ENCODE assay signal across 8 cellular contexts in the genomic region with DNA sequence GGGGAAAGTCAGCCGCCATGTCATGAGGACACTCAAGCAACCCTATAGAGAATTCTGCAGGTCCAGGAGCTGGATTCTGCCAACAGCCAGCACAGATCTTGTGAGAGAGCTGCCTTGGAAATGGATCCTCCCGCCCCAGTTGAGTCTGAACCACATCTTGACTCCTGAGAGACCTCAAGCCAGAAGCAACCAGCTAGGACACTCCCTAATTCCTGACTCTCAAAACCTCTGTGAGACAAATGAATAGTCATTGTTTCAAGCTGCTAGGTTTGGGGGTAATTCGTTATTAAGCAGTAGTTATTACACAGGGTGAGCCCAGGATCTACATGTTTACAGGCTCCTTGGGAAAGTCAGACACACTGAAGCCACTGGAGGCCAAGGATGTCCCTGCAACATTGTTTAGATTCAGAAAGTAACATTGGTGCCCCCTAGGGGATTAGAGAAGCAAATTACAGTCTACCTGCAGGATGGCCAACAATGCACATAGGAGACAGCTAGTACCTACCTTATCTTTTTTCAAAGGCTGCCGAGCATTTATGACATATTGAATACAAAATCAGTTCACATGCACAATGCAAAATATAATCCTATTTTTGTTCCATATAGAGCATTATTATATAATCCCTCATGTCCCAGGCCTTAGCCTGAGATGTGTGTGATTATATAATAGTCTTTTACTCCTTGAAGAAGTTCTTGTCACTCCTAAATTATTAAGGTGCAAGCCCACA. TPM values are rescaled to one million over a fixed set of nuclear protein-coding genes. Genes with fewer than 3 reads are reported as not detected.
DNase-seq lines count a peak whose midpoint lies in the region; ATAC-seq and TF ChIP-seq lines count a peak whose summit lies in the region.

No MANE protein-coding gene starts in this region.

- H3K4me3 ChIP-seq in AG04449 (ENCODE audit: low read depth, low read length), result no peak overlapping the region
- no peak overlapping the region for H3K4me3 ChIP-seq in MM.1S (ENCODE audit: low read length)
- no peak overlapping the region for H3K4me3 ChIP-seq in esophagus squamous epithelium
- H3K4me3 ChIP-seq in naive thymus-derived CD4-positive, alpha-beta T cell (ENCODE audit: low read length), result no peak overlapping the region

- H3K9me3 ChIP-seq in MM.1S (replicated peaks; ENCODE audit: insufficient read depth, low read length) (no peaks in the 10 kb centered on the region), esophagus squamous epithelium (no peaks in the 10 kb centered on the region)
- no peaks in the 10 kb centered on the region for H3K9me3 ChIP-seq in naive thymus-derived CD4-positive, alpha-beta T cell (ENCODE audit: control insufficient read depth in 2 of 3, low read length in 3 of 3)

- H3K4me1 ChIP-seq in MM.1S (ENCODE audit: low read length) (no peaks in the 10 kb centered on the region), esophagus squamous epithelium (no peaks in the 10 kb centered on the region)
- H3K4me1 ChIP-seq in naive thymus-derived CD4-positive, alpha-beta T cell (ENCODE audit: control insufficient read depth in 2 of 2, insufficient read depth in 2 of 2, low read length in 2 of 2), result no peaks in the 10 kb centered on the region

- WGBS in esophagus squamous epithelium, 2 donors, result 13 to 35% methylated on average over 2 to 3 of the region's 4 CpGs

- H2AFZ ChIP-seq in MM.1S (ENCODE audit: low read length), result no peak overlapping the region

- no peaks in the 10 kb centered on the region for H3K4me1 Mint-ChIP-seq in naive thymus-derived CD4-positive, alpha-beta T cell

- no peak for TF ChIP-seq POLR2A in esophagus squamous epithelium (IDR thresholded peaks at IDR 0.05)

- H3K79me2 ChIP-seq in MM.1S (ENCODE audit: low read length), result no peaks in the 10 kb centered on the region

- H3K9me3 Mint-ChIP-seq in naive thymus-derived CD4-positive, alpha-beta T cell, result no peaks in the 10 kb centered on the region

- no peaks in the 10 kb centered on the region for H4K20me1 ChIP-seq in MM.1S (ENCODE audit: insufficient read depth, low read length)

- peak; percentile 60 for ATAC-seq in naive thymus-derived CD4-positive, alpha-beta T cell
- ATAC-seq in GM19397 (IDR thresholded peaks at IDR 0.05; ENCODE audit: unreplicated experiment), result no peak

- H3K4me2 ChIP-seq in MM.1S (ENCODE audit: low read depth, low read length), result no peak overlapping the region

- H3K27me3 ChIP-seq in MM.1S (replicated peaks; ENCODE audit: insufficient read depth, low read length), result no peaks in the 10 kb centered on the region
- H3K27me3 ChIP-seq in esophagus squamous epithelium, result peaks cover 0 to 27% (median 0%) of the 10 kb centered on the region in 4 donors
- no peaks in the 10 kb centered on the region for H3K27me3 ChIP-seq in naive thymus-derived CD4-positive, alpha-beta T cell (ENCODE audit: control insufficient read depth in 2 of 2, insufficient read depth in 2 of 2, low read length in 2 of 2)

- no peaks in the 10 kb centered on the region for H3K36me3 ChIP-seq in MM.1S (replicated peaks; ENCODE audit: insufficient read depth, low read length)
- no peaks in the 10 kb centered on the region for H3K36me3 ChIP-seq in esophagus squamous epithelium
- no peaks in the 10 kb centered on the region for H3K36me3 ChIP-seq in naive thymus-derived CD4-positive, alpha-beta T cell (ENCODE audit: control insufficient read depth in 2 of 3, insufficient read depth in 3 of 3, low read length in 3 of 3)

- POLR2A ChIA-PET in AG04449 (lab: Yijun Ruan, JAX), result no interaction called here
- POLR2A ChIA-PET in naive thymus-derived CD4-positive, alpha-beta T cell (lab: Charles Lee), result no interaction called here

- H3K36me3 Mint-ChIP-seq in naive thymus-derived CD4-positive, alpha-beta T cell, result no peaks in the 10 kb centered on the region

- H3K27ac ChIP-seq in MM.1S (ENCODE audit: low read length) (no peak overlapping the region), esophagus squamous epithelium (no peak overlapping the region)
- no peak overlapping the region for H3K27ac ChIP-seq in naive thymus-derived CD4-positive, alpha-beta T cell (ENCODE audit: low read depth, low read length)

- H3K27ac Mint-ChIP-seq in naive thymus-derived CD4-positive, alpha-beta T cell, result no peak overlapping the region

- CTCF ChIA-PET in AG04449 (lab: Yijun Ruan, JAX), result interaction anchor here (1.0 to 2.6 kb wide), 10 partner anchors 9 to 468 kb away, joined by 3 to 8 read pairs (median 4); no protein-coding TSS in a partner anchor
- CTCF ChIA-PET in naive thymus-derived CD4-positive, alpha-beta T cell (lab: Charles Lee), result no interaction called here

- H3K27me3 Mint-ChIP-seq in naive thymus-derived CD4-positive, alpha-beta T cell, result peaks cover 0 to 47% (median 32%) of the 10 kb centered on the region in 5 donors

- TF ChIP-seq CTCF in AG04449 (IDR thresholded peaks at IDR 0.05; ENCODE audit: insufficient read depth, low read length, missing control alignments), result peak; percentile 55
- peak; percentile 76 for TF ChIP-seq CTCF in GM12872 (IDR thresholded peaks at IDR 0.05; ENCODE audit: insufficient read depth, low read depth, low read length)
- peak; percentile 73 for TF ChIP-seq CTCF in MM.1S (IDR thresholded peaks at IDR 0.05; ENCODE audit: low read length)
- TF ChIP-seq CTCF in esophagus squamous epithelium (IDR thresholded peaks at IDR 0.05), result peak in 5 of 6 experiments; percentile 44 to 71 (median 48)

- DNase-seq in AG04449 (ENCODE audit: low read depth, low spot score), result no peak
- peak; percentile 65 for DNase-seq in MM.1S
- peak; percentile 19 for DNase-seq in SHP77 treated with DMSO at 0.1 percent for 48 hours (lab: John Stamatoyannopoulos, UW)
- DNase-seq in esophagus squamous epithelium (lab: John Stamatoyannopoulos, UW), result no peak
- peak in 3 of 9 donors; percentile 14 to 28 (median 18) for DNase-seq in naive thymus-derived CD4-positive, alpha-beta T cell
- DNase-seq in posterior vena cava (ENCODE audit: low spot score), result no peak

- no peaks in the 10 kb centered on the region for H3K9me2 ChIP-seq in MM.1S (replicated peaks; ENCODE audit: insufficient read depth, low read length)

- no peaks in the 10 kb centered on the region for H3F3A ChIP-seq in MM.1S (ENCODE audit: insufficient read depth, low read length)

- no peak overlapping the region for H3K4me3 Mint-ChIP-seq in naive thymus-derived CD4-positive, alpha-beta T cell

- intact Hi-C loops in esophagus squamous epithelium (cut with DNase I), result no loop called here
- intact Hi-C loops in naive thymus-derived CD4-positive, alpha-beta T cell (cut with micrococcal nuclease), result loop anchor here in 1 of 2 donors (2.0 to 5.0 kb wide), 2 partner anchors 394 to 540 kb away; no protein-coding TSS in a partner anchor
- intact Hi-C loops in posterior vena cava (cut with DNase I), result loop anchor here in 1 of 2 donors (10.0 kb wide), 1 partner anchor 162 kb away; no protein-coding TSS in a partner anchor

- H3K9ac ChIP-seq in MM.1S (ENCODE audit: low read length), result no peak overlapping the region

RNA-seq across cellular contexts. Expression of a gene that starts 57.9 kb away (rescaled TPM):
- 1 to 10 TPM; 1.6 to 4.0 (median 2.1) TPM for total RNA-seq in esophagus squamous epithelium
- 1 to 10 TPM; 2.8 to 9.7 (median 6.9) TPM for total RNA-seq in naive thymus-derived CD4-positive, alpha-beta T cell
- polyA plus RNA-seq in naive thymus-derived CD4-positive, alpha-beta T cell, result 1 to 10 TPM; 1.6 to 2.7 TPM
- total RNA-seq in posterior vena cava, result 10 to 100 TPM in 1 of 2 donors, 1 to 10 TPM in 1; 10.0 to 11.3 TPM

Comparison
In these comparisons a context has a peak if more than half of its experiments do, and no peak if none do; other contexts are left out.
1. DNase-seq: peak in MM.1S (single experiment) and SHP77 treated with DMSO at 0.1 percent for 48 hours (single experiment); none in AG04449 (single experiment), esophagus squamous epithelium (single experiment) and posterior vena cava (single experiment).
2. Peak in every context shown above with its lines, with median percentiles within 50 percentile points of each other: CTCF ChIP-seq.